In genomic region chr2:10305715-10306114, GRCh38 we compare ENCODE assay signal across 8 cellular contexts. TPM values are rescaled to one million over a fixed set of nuclear protein-coding genes. Genes with fewer than 3 reads are reported as not detected.
A peak's percentile ranks its signal among the peaks of the same experiment; 100 is the strongest.
DNase-seq lines count a peak whose midpoint lies in the region; ATAC-seq and TF ChIP-seq lines count a peak whose summit lies in the region.

No MANE protein-coding gene starts in this region.

- CTCF ChIA-PET in HCT116 (lab: Charles Lee): interaction anchor here (6.0 kb wide), 1 partner anchor 103 kb away, joined by 29 read pairs; no protein-coding TSS in a partner anchor

- H3K4me1 ChIP-seq in HCT116 (ENCODE audit: control insufficient read depth in 1 of 2, insufficient read depth in 2 of 2, low read length in 2 of 2) (peaks cover 14 to 52% of the 10 kb centered on the region in 2 experiments; a peak in 3 of 4 replicates), duodenal mucosa (ENCODE audit: control insufficient read depth in 1 of 2, insufficient read depth in 2 of 2, low read length in 2 of 2) (peaks cover 47 to 50% of the 10 kb centered on the region in 2 donors), right atrium auricular region (peaks cover 0 to 45% of the 10 kb centered on the region in 2 donors)

- H3K27ac ChIP-seq in HCT116 (ENCODE audit: low read depth, low read length) (no peak overlapping the region), WERI-Rb-1 (no peak overlapping the region), duodenal mucosa (ENCODE audit: low read depth, low read length) (no peak overlapping the region), right atrium auricular region (no peak overlapping the region), coronary artery (no peak overlapping the region)

- ATAC-seq in HCT116: no peak
- no peak for ATAC-seq in HG03460 (IDR thresholded peaks at IDR 0.05; ENCODE audit: unreplicated experiment)

- no peak for TF ChIP-seq RAD21 in HCT116 (IDR thresholded peaks at IDR 0.05; ENCODE audit: low read depth)

- H3K79me2 ChIP-seq in HCT116 (ENCODE audit: insufficient read depth, low read length): peaks cover 78% of the 10 kb centered on the region

- peak in 2 of 3 experiments; percentile 27 to 48; a peak in 3 of 6 replicates for TF ChIP-seq CTCF in HCT116 (IDR thresholded peaks at IDR 0.05 in 2 of 3, conservative IDR thresholded peaks at IDR 0.05 in 1 of 3; ENCODE audit: borderline replicate concordance in 1 of 3, insufficient read depth in 1 of 3, low read depth in 2 of 3, low read length in 2 of 3)
- TF ChIP-seq CTCF in WERI-Rb-1 (IDR thresholded peaks at IDR 0.05; ENCODE audit: low read depth, low read length): peak; percentile 65
- no peak for TF ChIP-seq CTCF in right atrium auricular region (IDR thresholded peaks at IDR 0.05)
- TF ChIP-seq CTCF in coronary artery (IDR thresholded peaks at IDR 0.05): no peak

- H3K9me3 ChIP-seq in HCT116 (ENCODE audit: control insufficient read depth in 1 of 2, insufficient read depth in 1 of 2, low read depth in 1 of 2, low read length in 2 of 2) (no peaks in the 10 kb centered on the region), WERI-Rb-1 (ENCODE audit: severe bottlenecking) (no peaks in the 10 kb centered on the region), duodenal mucosa (ENCODE audit: control insufficient read depth in 1 of 2, low read length in 2 of 2) (no peaks in the 10 kb centered on the region), right atrium auricular region (no peaks in the 10 kb centered on the region)

- H3K9me2 ChIP-seq in HCT116 (ENCODE audit: insufficient read depth): no peaks in the 10 kb centered on the region

- no peak for TF ChIP-seq POLR2A in HCT116 (IDR thresholded peaks at IDR 0.05; ENCODE audit: borderline replicate concordance, extremely low read depth, insufficient read depth, insufficient read length)

- H3K27me3 ChIP-seq in HCT116 (ENCODE audit: insufficient read depth, low read length) (no peaks in the 10 kb centered on the region), WERI-Rb-1 (ENCODE audit: insufficient read depth, low read depth, severe bottlenecking) (peaks cover 3% of the 10 kb centered on the region), duodenal mucosa (ENCODE audit: control insufficient read depth in 1 of 2, insufficient read depth in 2 of 2, low read length in 2 of 2) (no peaks in the 10 kb centered on the region), right atrium auricular region (no peaks in the 10 kb centered on the region)

- H4K20me1 ChIP-seq in HCT116 (ENCODE audit: insufficient read depth): peaks cover 6% of the 10 kb centered on the region; the same call in 1 of the 2 replicates

- intact Hi-C loops in HCT116 (cut with micrococcal nuclease): loop anchor here (10.0 kb wide), 1 partner anchor 181 kb away; the partner anchor contains the start of gene RRM2

- no peaks in the 10 kb centered on the region for H3K36me3 ChIP-seq in HCT116 (ENCODE audit: control insufficient read depth in 1 of 2, insufficient read depth in 2 of 2, low read length in 2 of 2)
- no peaks in the 10 kb centered on the region; the same call in 1 of the 2 replicates for H3K36me3 ChIP-seq in WERI-Rb-1
- H3K36me3 ChIP-seq in duodenal mucosa (ENCODE audit: control insufficient read depth in 1 of 2, insufficient read depth in 2 of 2, low read length in 2 of 2): no peaks in the 10 kb centered on the region
- H3K36me3 ChIP-seq in right atrium auricular region: no peaks in the 10 kb centered on the region

- H3K4me3 ChIP-seq in HCT116 (replicated peaks in 1 of 2; ENCODE audit: low read depth in 1 of 2, low read length in 2 of 2): no peak overlapping the region
- no peak overlapping the region for H3K4me3 ChIP-seq in WERI-Rb-1 (ENCODE audit: low read depth, low read length)
- H3K4me3 ChIP-seq in duodenal mucosa (ENCODE audit: low read depth in 1 of 2, low read length in 2 of 2): peak overlapping the region; percentile 84 to 96
- no peak overlapping the region for H3K4me3 ChIP-seq in right atrium auricular region
- H3K4me3 ChIP-seq in coronary artery: no peak overlapping the region

- BruUV-seq in HCT116 (replicated peaks; lab: Mats Ljungman, UMichigan): TSS peak; percentile 20

- RAD21 ChIA-PET in HCT116 (lab: Charles Lee; ENCODE audit: low non-redundant PET in 1 of 2, low total read pairs in 2 of 2, uncharacterized antibody in 2 of 2, unreplicated experiment in 2 of 2): no interaction called here

- H3K4me2 ChIP-seq in HCT116 (ENCODE audit: low read length): peak overlapping the region; percentile 91; the same call in 1 of the 2 replicates

- DNase-seq in HCT116 (ENCODE audit: low read depth, low spot score): no peak
- DNase-seq in WERI-Rb-1: peak; percentile 63
- peak; percentile 67 for DNase-seq in stimulated activated CD4-positive, alpha-beta T cell treated with anti-CD3 and anti-CD28 coated beads, Interleukin-1b, Interleukin-23, amount 100 ng/mL, for 48 hours
- DNase-seq in cortex of kidney (lab: John Stamatoyannopoulos, UW): no peak
- no peak for DNase-seq in right atrium auricular region (ENCODE audit: low spot score)
- no peak for DNase-seq in coronary artery (ENCODE audit: low spot score)

- no peak overlapping the region for H3K9ac ChIP-seq in HCT116 (ENCODE audit: low read length)
- H3K9ac ChIP-seq in duodenal mucosa (ENCODE audit: low read depth in 1 of 2, low read length in 2 of 2): peak overlapping the region; percentile 19 to 78

- no peak overlapping the region for H2AFZ ChIP-seq in HCT116 (ENCODE audit: low read depth, low read length, poor library complexity, severe bottlenecking)

- POLR2A ChIA-PET in HCT116 (lab: Charles Lee): no interaction called here

TF ChIP-seq in HCT116, 20 proteins besides CTCF, POLR2A, EP300 and RAD21:
- TF ChIP-seq EZH2phosphoT487 (IDR thresholded peaks at IDR 0.05; ENCODE audit: borderline replicate concordance) (no peak), ZFX (IDR thresholded peaks at IDR 0.05) (no peak)

RNA-seq across cellular contexts. Expression of gene HPCAL1, which starts 3.0 kb away (rescaled TPM):
- total RNA-seq in HCT116 (2021; ENCODE audit: unreplicated experiment) (111 TPM), right atrium auricular region (10 to 100 TPM; 28.7 to 35.5 TPM)
- 173 and 207 TPM in 2 replicates for polyA plus RNA-seq in HCT116 (2012)

Comparison
In these comparisons a context has a peak if more than half of its experiments do, and no peak if none do; other contexts are left out.
1. DNase-seq: peak in WERI-Rb-1 (single experiment) and stimulated activated CD4-positive, alpha-beta T cell treated with anti-CD3 and anti-CD28 coated beads, Interleukin-1b, Interleukin-23, amount 100 ng/mL, for 48 hours (single experiment); none in HCT116 (single experiment), cortex of kidney (single experiment), right atrium auricular region (single experiment) and coronary artery (single experiment).
2. H3K4me3 ChIP-seq: peak in duodenal mucosa (2 of 2); none in HCT116 (0 of 2), WERI-Rb-1 (single experiment), right atrium auricular region (0 of 2) and coronary artery (single experiment).
3. CTCF ChIP-seq: peak in HCT116 (2 of 3) and WERI-Rb-1 (single experiment); none in right atrium auricular region (0 of 2) and coronary artery (single experiment).